9 cellular contexts compared by ENCODE assay signal in the genomic region with DNA sequence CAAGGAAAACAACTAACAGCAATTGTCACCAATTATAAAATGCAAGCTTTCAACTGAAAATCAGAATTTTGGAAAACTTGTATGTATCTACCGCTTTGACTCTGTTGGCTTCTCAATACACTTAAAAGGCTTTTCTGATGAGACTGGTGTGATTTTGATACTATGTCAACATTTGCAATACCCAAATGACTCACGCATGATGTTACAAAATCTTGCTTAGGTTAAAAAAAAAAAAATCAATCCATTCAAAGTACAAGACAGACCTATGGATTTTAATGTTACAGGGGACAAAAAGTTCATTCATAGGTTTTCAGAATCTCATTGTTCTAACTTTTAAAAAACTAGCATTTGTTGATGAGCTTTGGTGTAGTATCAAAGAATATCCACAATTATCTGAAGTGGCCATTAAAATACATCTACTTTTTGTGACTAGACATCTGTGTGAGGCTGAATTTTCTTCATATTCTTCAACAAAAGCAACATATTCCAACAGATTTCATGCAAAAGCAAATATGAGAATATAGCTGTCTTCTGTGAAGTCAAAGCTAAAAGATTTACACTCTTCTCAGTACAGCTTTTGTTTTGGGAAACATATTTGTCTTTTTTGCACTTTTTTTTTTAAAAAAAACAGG. TPM values are rescaled to one million over a fixed set of nuclear protein-coding genes. Genes with fewer than 3 reads are reported as not detected.
DNase-seq lines count a peak whose midpoint lies in the region; ATAC-seq and TF ChIP-seq lines count a peak whose summit lies in the region.
"Had no signal": no experiment of that assay in that cellular context is flagged by ENCODE, and none has a peak within 500 bp of the region (broad histone marks: within the 10 kb centered on the region; RNA-seq: fewer than 3 reads in every experiment).

No MANE protein-coding gene starts in this region.

- no peak for DNase-seq in CD8-positive, alpha-beta T cell
- DNase-seq in HPDE6-E6E7 (ENCODE audit: extremely low spot score) (peak; percentile 4), WTC11 (ENCODE audit: low spot score) (no peak), left lung (no peak), Right ventricle myocardium superior (no peak), T-helper 9 cell (no peak)
- DNase-seq: NCI-H446 had no signal

- no peak overlapping the region for H3K4me3 ChIP-seq in CD8-positive, alpha-beta T cell (ENCODE audit: low read depth, low read length)
- H3K4me3 ChIP-seq in left lung: no peak overlapping the region

- H3K4me1 ChIP-seq in CD8-positive, alpha-beta T cell (ENCODE audit: insufficient read depth, low read length): peaks cover 82% of the 10 kb centered on the region
- peaks cover 16 to 96% of the 10 kb centered on the region in 2 donors for H3K4me1 ChIP-seq in left lung

- H3K27ac ChIP-seq in CD8-positive, alpha-beta T cell (ENCODE audit: low read depth, low read length): no peak overlapping the region
- H3K27ac ChIP-seq in left lung: peak overlapping the region; percentile 11 to 20

- no peaks in the 10 kb centered on the region for H3K27me3 ChIP-seq in CD8-positive, alpha-beta T cell (ENCODE audit: insufficient read depth, low read length)
- H3K27me3 ChIP-seq in left lung: no peaks in the 10 kb centered on the region

- H3K36me3 Mint-ChIP-seq in CD8-positive, alpha-beta T cell: peaks cover 23% of the 10 kb centered on the region
- no peaks in the 10 kb centered on the region for H3K36me3 Mint-ChIP-seq in WTC11

- peak; percentile 25 for ATAC-seq in CD8-positive, alpha-beta T cell
- ATAC-seq in WTC11: no peak
- peak; percentile 71 for ATAC-seq in left lung
- no peak for ATAC-seq in Right ventricle myocardium superior (ENCODE audit: poor library complexity)
- no peak for ATAC-seq in HG02678 (IDR thresholded peaks at IDR 0.05; ENCODE audit: unreplicated experiment)
- no peak for ATAC-seq in HG02840 (IDR thresholded peaks at IDR 0.05; ENCODE audit: low FRiP score, unreplicated experiment)

- no peaks in the 10 kb centered on the region for H3K27me3 Mint-ChIP-seq in CD8-positive, alpha-beta T cell (ENCODE audit: low read depth)
- H3K27me3 Mint-ChIP-seq in WTC11 (ENCODE audit: low read depth): no peaks in the 10 kb centered on the region

- H3K4me1 Mint-ChIP-seq in CD8-positive, alpha-beta T cell (ENCODE audit: low read depth): peaks cover 83% of the 10 kb centered on the region
- H3K4me1 Mint-ChIP-seq in WTC11: peaks cover 34% of the 10 kb centered on the region

- no peaks in the 10 kb centered on the region for H3K9me3 ChIP-seq in CD8-positive, alpha-beta T cell (ENCODE audit: low read length)
- no peaks in the 10 kb centered on the region for H3K9me3 ChIP-seq in left lung

- peak overlapping the region; percentile 70 for H3K27ac Mint-ChIP-seq in CD8-positive, alpha-beta T cell
- no peak overlapping the region for H3K27ac Mint-ChIP-seq in WTC11

- TF ChIP-seq CTCF in CD8-positive, alpha-beta T cell (IDR thresholded peaks at IDR 0.05): no peak
- TF ChIP-seq CTCF in WTC11 (IDR thresholded peaks at IDR 0.05) (no peak), left lung (IDR thresholded peaks at IDR 0.05) (no peak)

- H3K9me3 Mint-ChIP-seq in CD8-positive, alpha-beta T cell: no peaks in the 10 kb centered on the region
- no peaks in the 10 kb centered on the region for H3K9me3 Mint-ChIP-seq in WTC11

- intact Hi-C loops in CD8-positive, alpha-beta T cell (cut with DNase I, micrococcal nuclease): no loop called here
- intact Hi-C loops in left lung (cut with DNase I) (no loop called here), Right ventricle myocardium superior (cut with DNase I) (no loop called here)

- no peaks in the 10 kb centered on the region for H3K36me3 ChIP-seq in CD8-positive, alpha-beta T cell (ENCODE audit: insufficient read depth, low read length)
- no peaks in the 10 kb centered on the region for H3K36me3 ChIP-seq in left lung

- peak overlapping the region; percentile 49 for H3K4me3 Mint-ChIP-seq in CD8-positive, alpha-beta T cell
- no peak overlapping the region for H3K4me3 Mint-ChIP-seq in WTC11

- CTCF ChIA-PET in CD8-positive, alpha-beta T cell (lab: Charles Lee): interaction anchor here (0.9 to 1.8 kb wide), 4 partner anchors 23 to 228 kb away, joined by 3 to 7 read pairs (median 3); no protein-coding TSS in a partner anchor
- CTCF ChIA-PET in WTC11 (lab: Charles Lee): interaction anchor here (1.2 kb wide), 1 partner anchor 231 kb away, joined by 3 read pairs; no protein-coding TSS in a partner anchor

- POLR2A ChIA-PET in CD8-positive, alpha-beta T cell (lab: Charles Lee): interaction anchor here (0.6 to 2.3 kb wide), 3 partner anchors 12 to 52 kb away, joined by 3 to 7 read pairs (median 7); partner anchors contain the start of gene WBP4
- POLR2A ChIA-PET in WTC11 (lab: Charles Lee): no interaction called here

TF ChIP-seq in WTC11, 78 proteins besides CTCF, POLR2A, EP300 and RAD21:
- TF ChIP-seq, protein P1, sequence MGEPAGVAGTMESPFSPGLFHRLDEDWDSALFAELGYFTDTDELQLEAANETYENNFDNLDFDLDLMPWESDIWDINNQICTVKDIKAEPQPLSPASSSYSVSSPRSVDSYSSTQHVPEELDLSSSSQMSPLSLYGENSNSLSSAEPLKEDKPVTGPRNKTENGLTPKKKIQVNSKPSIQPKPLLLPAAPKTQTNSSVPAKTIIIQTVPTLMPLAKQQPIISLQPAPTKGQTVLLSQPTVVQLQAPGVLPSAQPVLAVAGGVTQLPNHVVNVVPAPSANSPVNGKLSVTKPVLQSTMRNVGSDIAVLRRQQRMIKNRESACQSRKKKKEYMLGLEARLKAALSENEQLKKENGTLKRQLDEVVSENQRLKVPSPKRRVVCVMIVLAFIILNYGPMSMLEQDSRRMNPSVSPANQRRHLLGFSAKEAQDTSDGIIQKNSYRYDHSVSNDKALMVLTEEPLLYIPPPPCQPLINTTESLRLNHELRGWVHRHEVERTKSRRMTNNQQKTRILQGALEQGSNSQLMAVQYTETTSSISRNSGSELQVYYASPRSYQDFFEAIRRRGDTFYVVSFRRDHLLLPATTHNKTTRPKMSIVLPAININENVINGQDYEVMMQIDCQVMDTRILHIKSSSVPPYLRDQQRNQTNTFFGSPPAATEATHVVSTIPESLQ (CRISPR knock-in tag; IDR thresholded peaks at IDR 0.05): no peak
- TF ChIP-seq CDX4 (CRISPR knock-in tag; IDR thresholded peaks at IDR 0.05; ENCODE audit: borderline replicate concordance): no peak
- no peak for TF ChIP-seq NR3C1 (CRISPR knock-in tag; conservative IDR thresholded peaks at IDR 0.05; ENCODE audit: low read depth)
- TF ChIP-seq GABPB1 (CRISPR knock-in tag; IDR thresholded peaks at IDR 0.05): peak; percentile 66
TF ChIP-seq in WTC11: peak in this region for 1.

RNA-seq across cellular contexts. Expression of gene ELF1, which starts 10.7 kb away (rescaled TPM):
- 100 to 1,000 TPM; 308 to 313 TPM for total RNA-seq in CD8-positive, alpha-beta T cell
- total RNA-seq in WTC11 (2021) (17.4 to 19.3 TPM (median 18.7 TPM) in 3 replicates), left lung (10 to 100 TPM; 58.5 to 84.6 TPM), Right ventricle myocardium superior (33.9 TPM)

RNA-seq across cellular contexts. Expression of gene WBP4, which starts 52.8 kb away (rescaled TPM):
- 1 to 10 TPM; 6.1 to 7.2 TPM for total RNA-seq in CD8-positive, alpha-beta T cell
- 9.6 to 10.5 TPM (median 10.2 TPM) in 3 replicates for total RNA-seq in WTC11 (2021)
- 1 to 10 TPM; 7.2 to 8.0 TPM for total RNA-seq in left lung
- total RNA-seq in Right ventricle myocardium superior: 18.6 TPM

Comparison
In these comparisons a context has a peak if more than half of its experiments do, and no peak if none do; other contexts are left out.
1. ATAC-seq: peak in CD8-positive, alpha-beta T cell (single experiment) and left lung (single experiment); none in WTC11 (single experiment), Right ventricle myocardium superior (single experiment), HG02678 (single experiment) and HG02840 (single experiment).